In genomic region chr13:92972751-92973150, GRCh38 we compare ENCODE assay signal across 25 cellular contexts.
"Had no signal": no experiment of that assay in that cellular context is flagged by ENCODE, and none has a peak within 500 bp of the region (broad histone marks: within the 10 kb centered on the region; RNA-seq: fewer than 3 reads in every experiment).

No MANE protein-coding gene starts in this region.

- H3K36me3 ChIP-seq: left lung, lower lobe of right lung, right atrium auricular region, right lobe of liver, suprapubic skin, thoracic aorta, tibial artery, upper lobe of right lung had no signal

- H3K9me3 ChIP-seq: lower lobe of right lung, right atrium auricular region, right lobe of liver, suprapubic skin, thoracic aorta, tibial artery, upper lobe of right lung had no signal

- H3K27me3 ChIP-seq: left lung, right atrium auricular region, right lobe of liver, suprapubic skin, tibial artery, upper lobe of right lung had no signal

- H3K79me2 ChIP-seq: parathyroid adenoma had no signal

- DNase-seq: hippocampal formation; kidney glomerular epithelial cell; left colon; left lung; lower lobe of right lung; mammary epithelial cell; mesenchymal stem cell; naive thymus-derived CD8-positive, alpha-beta T cell; nucleus accumbens; psoas muscle; right lobe of liver; stimulated activated CD4-positive, alpha-beta T cell treated with anti-CD3 and anti-CD28 coated beads, Interleukin-12 subunit alpha, Interleukin-12 subunit beta, amount 100 ng/mL, for 4 hours; stimulated activated CD4-positive, alpha-beta T cell treated with anti-CD3 and anti-CD28 coated beads, Interleukin-15, amount 100 ng/mL, for 24 hours; stimulated activated CD4-positive, alpha-beta T cell treated with anti-CD3 and anti-CD28 coated beads, Interleukin-2, amount 100 ng/mL, for 24 hours; stimulated activated CD4-positive, alpha-beta T cell treated with anti-CD3 and anti-CD28 coated beads, Interleukin-4, amount 100 ng/mL, for 1 hour; stimulated activated naive B cell treated with anti-CD40 and anti-IgM and Interleukin-4, amounts not matched to agents 10 μg/mL and 1 μg/mL and 100 μg/mL, for 72 hours; stimulated activated naive CD8-positive, alpha-beta T cell treated with anti-CD3 and anti-CD28 coated beads, Interleukin-15, Interleukin-2, amounts not matched to agents 100 U/mL and 50 U/mL, for 24 hours; tibial artery; trophoblast cell; upper lobe of right lung had no signal

- H2AFZ ChIP-seq: parathyroid adenoma had no signal

- H3K27ac ChIP-seq: left lung, lower lobe of right lung, parathyroid adenoma, psoas muscle, right atrium auricular region, right lobe of liver, skin epidermis, suprapubic skin, thoracic aorta, tibial artery, upper lobe of right lung had no signal

- ATAC-seq: left colon; left lung; lower lobe of right lung; naive thymus-derived CD8-positive, alpha-beta T cell; psoas muscle; right lobe of liver; stimulated activated naive B cell treated with anti-CD40 and anti-IgM and Interleukin-4, amounts not matched to agents 10 μg/mL and 1 μg/mL and 100 μg/mL, for 72 hours; stimulated activated naive CD8-positive, alpha-beta T cell treated with anti-CD3 and anti-CD28 coated beads, Interleukin-15, Interleukin-2, amounts not matched to agents 100 U/mL and 50 U/mL, for 24 hours; upper lobe of right lung had no signal

- H3K4me1 ChIP-seq: left lung, lower lobe of right lung, parathyroid adenoma, psoas muscle, right atrium auricular region, right lobe of liver, suprapubic skin, tibial artery, upper lobe of right lung had no signal

- H3K9ac ChIP-seq: parathyroid adenoma had no signal

- H3K4me3 ChIP-seq: left lung, lower lobe of right lung, psoas muscle, right atrium auricular region, right lobe of liver, skin epidermis, suprapubic skin, thoracic aorta, tibial artery, upper lobe of right lung had no signal
